ENCODE assay signal across 8 cellular contexts in genomic region chr11:64877390-64878222, GRCh38. TPM values are rescaled to one million over a fixed set of nuclear protein-coding genes. Genes with fewer than 3 reads are reported as not detected.
DNase-seq lines count a peak whose midpoint lies in the region; ATAC-seq, FAIRE-seq and TF ChIP-seq lines count a peak whose summit lies in the region.

No MANE protein-coding gene starts in this region.

- peaks cover 3% of the 10 kb centered on the region for H3K9me1 ChIP-seq in keratinocyte (ENCODE audit: control insufficient read depth, extremely low read depth, insufficient read depth, low read length)

- H3K79me2 ChIP-seq in keratinocyte (ENCODE audit: control insufficient read depth, insufficient read depth, low read length), result peaks cover 51% of the 10 kb centered on the region

- WGBS in stomach, 5 donors, result 0 to 1% (median 1%) methylated on average over 9 to 41 of the region's 41 CpGs

- H3K4me1 ChIP-seq in keratinocyte (ENCODE audit: control insufficient read depth, extremely low read depth, insufficient read depth, low read length) (peaks cover 41% of the 10 kb centered on the region), stomach (peaks cover 38 to 80% (median 77%) of the 10 kb centered on the region in 4 donors)

- H3K36me3 ChIP-seq in keratinocyte (ENCODE audit: control insufficient read depth in 2 of 2, extremely low read depth in 1 of 2, insufficient read depth in 2 of 2, low read length in 2 of 2), result peaks cover 16 to 24% of the 10 kb centered on the region in 2 experiments
- peaks cover 13 to 24% (median 20%) of the 10 kb centered on the region in 4 donors for H3K36me3 ChIP-seq in stomach

- H4K20me1 ChIP-seq in keratinocyte (ENCODE audit: control insufficient read depth, extremely low read depth, insufficient read depth, low read length), result peaks cover 25% of the 10 kb centered on the region

- peaks cover 64% of the 10 kb centered on the region for H3K4me1 Mint-ChIP-seq in activated naive CD8-positive, alpha-beta T cell treated with anti-CD3 and anti-CD28 coated beads, Interleukin-2, amount 10 ng/mL, durations not matched to agents 7 days and 5 days

- peak overlapping the region; percentile 88 for H3K9ac ChIP-seq in keratinocyte (ENCODE audit: control insufficient read depth, extremely low read depth, insufficient read depth, low read length)

- no peaks in the 10 kb centered on the region for H3K27me3 ChIP-seq in keratinocyte (ENCODE audit: control insufficient read depth, extremely low read depth, insufficient read depth, low read length)
- H3K27me3 ChIP-seq in stomach, result no peaks in the 10 kb centered on the region

- intact Hi-C loops in stomach (cut with DNase I; ENCODE audit: low total_unique reads), result no loop called here

- no peak for TF ChIP-seq EP300 in stomach (IDR thresholded peaks at IDR 0.05)

- H3K4me2 ChIP-seq in keratinocyte (ENCODE audit: control insufficient read depth, extremely low read depth, insufficient read depth, low read depth, low read length), result peak overlapping the region; percentile 91

- H3K36me3 Mint-ChIP-seq in activated naive CD8-positive, alpha-beta T cell treated with anti-CD3 and anti-CD28 coated beads, Interleukin-2, amount 10 ng/mL, durations not matched to agents 7 days and 5 days, result peaks cover 35% of the 10 kb centered on the region

- DNase-seq in GM13977 (ENCODE audit: low spot score) (peak; percentile 61), keratinocyte (ENCODE audit: low read depth, low spot score) (no peak), stomach (no peak), ureter (ENCODE audit: low spot score) (no peak)
- no peak for DNase-seq in activated naive CD8-positive, alpha-beta T cell treated with anti-CD3 and anti-CD28 coated beads, Interleukin-2, amount 10 ng/mL, durations not matched to agents 7 days and 5 days

- no peaks in the 10 kb centered on the region for H3K27me3 Mint-ChIP-seq in activated naive CD8-positive, alpha-beta T cell treated with anti-CD3 and anti-CD28 coated beads, Interleukin-2, amount 10 ng/mL, durations not matched to agents 7 days and 5 days

- no peak for FAIRE-seq in keratinocyte (lab: Jason Lieb, UNC)

- H2AFZ ChIP-seq in keratinocyte (ENCODE audit: control insufficient read depth, low read length), result peak overlapping the region; percentile 45

- peak overlapping the region; percentile 70 for H3K27ac ChIP-seq in keratinocyte (ENCODE audit: control insufficient read depth, insufficient read depth, low read length)
- peak overlapping the region; percentile 90 to 94 (median 93) for H3K27ac ChIP-seq in stomach

- peak overlapping the region; percentile 88 for H3K27ac Mint-ChIP-seq in activated naive CD8-positive, alpha-beta T cell treated with anti-CD3 and anti-CD28 coated beads, Interleukin-2, amount 10 ng/mL, durations not matched to agents 7 days and 5 days

- TF ChIP-seq CTCF in GM13977 (IDR thresholded peaks at IDR 0.05; ENCODE audit: extremely low read depth, insufficient read depth, missing control alignments) (no peak), keratinocyte (optimal IDR thresholded peaks at IDR 0.05 in 1 of 3, IDR thresholded peaks at IDR 0.05 in 1 of 3, conservative IDR thresholded peaks at IDR 0.05 in 1 of 3; ENCODE audit: extremely low read depth in 1 of 3, insufficient read depth in 2 of 3, low read length in 3 of 3) (no peak), stomach (IDR thresholded peaks at IDR 0.05) (no peak)

- in situ Hi-C loops in GM13977 (cut with MboI; ENCODE audit: low pct_unique_long_range_greater_than_20kb, low sequenced_read_pairs, unreplicated experiment), result no loop called here

- no peaks in the 10 kb centered on the region for H3K9me3 ChIP-seq in keratinocyte (ENCODE audit: control insufficient read depth, low read depth, low read length)
- H3K9me3 ChIP-seq in stomach, result no peaks in the 10 kb centered on the region

- H3K4me3 Mint-ChIP-seq in activated naive CD8-positive, alpha-beta T cell treated with anti-CD3 and anti-CD28 coated beads, Interleukin-2, amount 10 ng/mL, durations not matched to agents 7 days and 5 days, result peak overlapping the region; percentile 100

- ATAC-seq in HG03108 (IDR thresholded peaks at IDR 0.05; ENCODE audit: unreplicated experiment) (peak; percentile 1), GM21576 (IDR thresholded peaks at IDR 0.05; ENCODE audit: unreplicated experiment) (no peak), GM19467 (IDR thresholded peaks at IDR 0.05; ENCODE audit: unreplicated experiment) (no peak)
- ATAC-seq in activated naive CD8-positive, alpha-beta T cell treated with anti-CD3 and anti-CD28 coated beads, Interleukin-2, amount 10 ng/mL, durations not matched to agents 7 days and 5 days (ENCODE audit: low read depth), result peak; percentile 8

- H3K4me3 ChIP-seq in keratinocyte (ENCODE audit: control insufficient read depth in 2 of 3, extremely low read depth in 1 of 3, insufficient read depth in 2 of 3, low read depth in 1 of 3, low read length in 3 of 3), result peak overlapping the region; percentile 59 to 85 (median 78)
- peak overlapping the region; percentile 79 to 98 (median 92) for H3K4me3 ChIP-seq in stomach

- dilution Hi-C loops in keratinocyte (cut with MboI; ENCODE audit: extremely low pct_ligation_motif_present, low sequenced_read_pairs), result no loop called here

- TF ChIP-seq POLR2A in stomach (IDR thresholded peaks at IDR 0.05), result no peak

- POLR2A ChIA-PET in activated naive CD8-positive, alpha-beta T cell treated with anti-CD3 and anti-CD28 coated beads, Interleukin-2, amount 10 ng/mL, durations not matched to agents 7 days and 5 days (lab: Charles Lee), result interaction anchor here (0.8 to 24.3 kb wide), 7 partner anchors 10 to 131 kb away, joined by 3 to 782 read pairs (median 4); partner anchors contain the start of genes CDC42BPG and SF1

- no peaks in the 10 kb centered on the region for H3K9me3 Mint-ChIP-seq in activated naive CD8-positive, alpha-beta T cell treated with anti-CD3 and anti-CD28 coated beads, Interleukin-2, amount 10 ng/mL, durations not matched to agents 7 days and 5 days

RNA-seq across cellular contexts. Expression of gene EHD1, which starts 0.8 kb away (rescaled TPM):
- 100 to 1,000 TPM; 187 to 195 TPM for total RNA-seq in activated naive CD8-positive, alpha-beta T cell treated with anti-CD3 and anti-CD28 coated beads, Interleukin-2, amount 10 ng/mL, durations not matched to agents 7 days and 5 days
- 73.9 to 192 TPM (median 75.6 TPM) in 3 replicates for polyA plus RNA-seq in keratinocyte
- polyA plus RNA-seq in keratinocyte (2011; ENCODE audit: low read depth), result 89.7 TPM
- polyA plus RNA-seq in keratinocyte (2011; cell fraction: cytosol; rRNA removed), result 69.4 and 117 TPM in 2 replicates
- 139 and 148 TPM in 2 replicates for polyA plus RNA-seq in keratinocyte (2011; cell fraction: nucleus; rRNA removed)
- polyA plus RNA-seq in keratinocyte (2012; ENCODE audit: low replicate concordance), result 50.2 and 134 TPM in 2 replicates
- polyA minus RNA-seq in keratinocyte, result 107 to 412 TPM (median 144 TPM) in 3 replicates
- polyA minus RNA-seq in keratinocyte (2011; cell fraction: cytosol; rRNA and poly(A)+ RNA removed), result 120 TPM
- 91.0 and 135 TPM in 2 replicates for polyA minus RNA-seq in keratinocyte (2011; cell fraction: nucleus; rRNA and poly(A)+ RNA removed)
- total RNA-seq in stomach, result 100 to 1,000 TPM in 2 of 5 donors, 10 to 100 TPM in 3; 23.3 to 160 (median 56.2) TPM
- 10 to 100 TPM; 17.9 to 24.6 (median 19.4) TPM for polyA plus RNA-seq in stomach
- 47.3 TPM for total RNA-seq in ureter

RNA-seq across cellular contexts. Expression of gene CDC42BPG, which starts 33.2 kb away (rescaled TPM):
- 1 to 10 TPM; 3.4 to 3.5 TPM for total RNA-seq in activated naive CD8-positive, alpha-beta T cell treated with anti-CD3 and anti-CD28 coated beads, Interleukin-2, amount 10 ng/mL, durations not matched to agents 7 days and 5 days
- polyA plus RNA-seq in keratinocyte, result 2.2 to 4.0 TPM (median 2.5 TPM) in 3 replicates
- polyA plus RNA-seq in keratinocyte (2011; ENCODE audit: low read depth), result 2.5 TPM
- polyA plus RNA-seq in keratinocyte (2011; cell fraction: cytosol; rRNA removed), result 1.4 and 3.5 TPM in 2 replicates
- polyA plus RNA-seq in keratinocyte (2011; cell fraction: nucleus; rRNA removed), result 9.9 and 12.9 TPM in 2 replicates
- 6.3 and 7.4 TPM in 2 replicates for polyA plus RNA-seq in keratinocyte (2012; ENCODE audit: low replicate concordance)
- 3.6 to 9.7 TPM (median 5.5 TPM) in 3 replicates for polyA minus RNA-seq in keratinocyte
- polyA minus RNA-seq in keratinocyte (2011; cell fraction: cytosol; rRNA and poly(A)+ RNA removed), result 4.6 TPM
- 11.5 and 16.9 TPM in 2 replicates for polyA minus RNA-seq in keratinocyte (2011; cell fraction: nucleus; rRNA and poly(A)+ RNA removed)
- total RNA-seq in stomach, result 10 to 100 TPM; 10.3 to 66.5 (median 53.3) TPM
- polyA plus RNA-seq in stomach, result 10 to 100 TPM in 2 of 3 donors, 1 to 10 TPM in 1; 8.9 to 20.0 (median 10.9) TPM
- total RNA-seq in ureter, result 28.5 TPM

RNA-seq across cellular contexts. Expression of gene ATG2A, which starts 39.4 kb away (rescaled TPM):
- total RNA-seq in activated naive CD8-positive, alpha-beta T cell treated with anti-CD3 and anti-CD28 coated beads, Interleukin-2, amount 10 ng/mL, durations not matched to agents 7 days and 5 days, result 10 to 100 TPM; 34.5 to 39.7 TPM
- polyA plus RNA-seq in keratinocyte, result 2.4 to 5.7 TPM (median 4.5 TPM) in 3 replicates
- 8.6 TPM for polyA plus RNA-seq in keratinocyte (2011; ENCODE audit: low read depth)
- 3.0 and 6.4 TPM in 2 replicates for polyA plus RNA-seq in keratinocyte (2011; cell fraction: cytosol; rRNA removed)
- 15.8 and 21.8 TPM in 2 replicates for polyA plus RNA-seq in keratinocyte (2011; cell fraction: nucleus; rRNA removed)
- polyA plus RNA-seq in keratinocyte (2012; ENCODE audit: low replicate concordance), result 13.5 and 26.7 TPM in 2 replicates
- polyA minus RNA-seq in keratinocyte, result 7.6 to 19.2 TPM (median 9.6 TPM) in 3 replicates
- polyA minus RNA-seq in keratinocyte (2011; cell fraction: cytosol; rRNA and poly(A)+ RNA removed), result 27.4 TPM
- 18.6 and 21.2 TPM in 2 replicates for polyA minus RNA-seq in keratinocyte (2011; cell fraction: nucleus; rRNA and poly(A)+ RNA removed)
- total RNA-seq in stomach, result 10 to 100 TPM; 14.3 to 77.6 (median 46.1) TPM
- polyA plus RNA-seq in stomach, result 10 to 100 TPM; 12.2 to 18.7 (median 16.3) TPM
- total RNA-seq in ureter, result 27.9 TPM

RNA-seq across cellular contexts. Expression of gene PPP2R5B, which starts 46.9 kb away (rescaled TPM):
- 10 to 100 TPM; 18.6 to 22.3 TPM for total RNA-seq in activated naive CD8-positive, alpha-beta T cell treated with anti-CD3 and anti-CD28 coated beads, Interleukin-2, amount 10 ng/mL, durations not matched to agents 7 days and 5 days
- 13.7 to 20.6 TPM (median 16.4 TPM) in 3 replicates for polyA plus RNA-seq in keratinocyte
- 7.8 TPM for polyA plus RNA-seq in keratinocyte (2011; ENCODE audit: low read depth)
- 16.3 and 20.1 TPM in 2 replicates for polyA plus RNA-seq in keratinocyte (2011; cell fraction: cytosol; rRNA removed)
- 38.1 and 45.2 TPM in 2 replicates for polyA plus RNA-seq in keratinocyte (2011; cell fraction: nucleus; rRNA removed)
- 14.8 and 20.4 TPM in 2 replicates for polyA plus RNA-seq in keratinocyte (2012; ENCODE audit: low replicate concordance)
- 11.6 to 19.6 TPM (median 15.0 TPM) in 3 replicates for polyA minus RNA-seq in keratinocyte
- polyA minus RNA-seq in keratinocyte (2011; cell fraction: cytosol; rRNA and poly(A)+ RNA removed), result 12.9 TPM
- polyA minus RNA-seq in keratinocyte (2011; cell fraction: nucleus; rRNA and poly(A)+ RNA removed), result 9.4 and 19.5 TPM in 2 replicates
- 10 to 100 TPM in 4 of 5 donors, 1 to 10 TPM in 1; 6.6 to 75.6 (median 25.7) TPM for total RNA-seq in stomach
- 10 to 100 TPM in 2 of 3 donors, 1 to 10 TPM in 1; 9.8 to 13.8 (median 12.3) TPM for polyA plus RNA-seq in stomach
- total RNA-seq in ureter, result 18.9 TPM

RNA-seq across cellular contexts. Expression of gene GPHA2, which starts 58.1 kb away (rescaled TPM):
- not detected for total RNA-seq in activated naive CD8-positive, alpha-beta T cell treated with anti-CD3 and anti-CD28 coated beads, Interleukin-2, amount 10 ng/mL, durations not matched to agents 7 days and 5 days
- polyA plus RNA-seq in keratinocyte, result 0.08 TPM in 1 of 3 replicates, not detected in the others
- polyA plus RNA-seq in keratinocyte (2011; ENCODE audit: low read depth), result not detected
- 0.16 and 0.34 TPM in 2 replicates for polyA plus RNA-seq in keratinocyte (2011; cell fraction: cytosol; rRNA removed)
- not detected in 2 replicates for polyA plus RNA-seq in keratinocyte (2011; cell fraction: nucleus; rRNA removed)
- 0.22 TPM in 1 of 2 replicates, not detected in the other for polyA plus RNA-seq in keratinocyte (2012; ENCODE audit: low replicate concordance)
- not detected in 3 replicates for polyA minus RNA-seq in keratinocyte
- not detected for polyA minus RNA-seq in keratinocyte (2011; cell fraction: cytosol; rRNA and poly(A)+ RNA removed)
- polyA minus RNA-seq in keratinocyte (2011; cell fraction: nucleus; rRNA and poly(A)+ RNA removed), result not detected in 2 replicates
- total RNA-seq in stomach, result not detected
- polyA plus RNA-seq in stomach, result under 1 TPM in 2 of 3 donors, not detected in 1; 0.30 to 0.50 TPM
- not detected for total RNA-seq in ureter

Comparison
In these comparisons a context has a peak if more than half of its experiments do, and no peak if none do; other contexts are left out.
1. ATAC-seq: peak in HG03108 (single experiment) and activated naive CD8-positive, alpha-beta T cell treated with anti-CD3 and anti-CD28 coated beads, Interleukin-2, amount 10 ng/mL, durations not matched to agents 7 days and 5 days (single experiment); none in GM21576 (single experiment) and GM19467 (single experiment).